19 cellular contexts compared by ENCODE assay signal in the genomic region with DNA sequence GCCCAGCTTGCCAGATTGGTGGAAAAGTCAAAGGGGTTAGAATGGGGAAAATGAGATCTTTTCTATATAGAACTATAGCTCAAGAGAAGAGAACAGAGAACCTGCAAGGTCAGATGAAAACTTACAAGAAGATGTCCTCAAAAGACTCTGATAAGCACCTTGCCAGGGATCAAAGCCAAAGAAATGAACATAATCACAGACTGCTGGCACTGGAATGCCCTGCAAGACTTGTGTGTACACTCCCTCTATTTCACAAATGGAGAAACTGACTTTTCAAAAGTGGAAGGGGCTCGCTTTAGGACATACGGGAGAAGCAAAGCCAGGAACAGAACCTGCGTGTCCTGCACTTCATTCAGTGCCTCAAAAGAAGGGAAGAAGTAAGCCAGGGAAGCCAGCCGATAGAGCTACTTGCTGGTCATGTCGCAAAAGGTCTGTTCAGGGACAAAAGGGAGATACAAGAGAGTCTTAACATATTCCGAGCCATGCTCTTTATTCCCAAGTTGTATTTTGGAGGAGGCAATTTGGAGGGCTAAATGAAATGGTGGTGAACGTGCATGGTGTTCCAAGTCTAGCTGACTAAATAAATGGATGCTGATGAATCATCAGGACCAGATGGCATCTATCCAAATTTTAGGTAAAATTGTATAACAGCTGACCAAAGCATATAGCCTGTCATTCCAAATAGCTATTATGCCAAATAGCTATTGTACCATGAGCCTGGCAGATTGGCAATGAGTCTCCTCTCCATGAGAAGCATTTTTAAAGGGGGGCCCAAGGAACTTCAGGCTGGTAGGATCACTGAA.
DNase-seq lines count a peak whose midpoint lies in the region; ATAC-seq and TF ChIP-seq lines count a peak whose summit lies in the region.
"Had no signal": no experiment of that assay in that cellular context is flagged by ENCODE, and none has a peak within 500 bp of the region (broad histone marks: within the 10 kb centered on the region; RNA-seq: fewer than 3 reads in every experiment).

No MANE protein-coding gene starts in this region.

- no peaks in the 10 kb centered on the region for H3K27me3 ChIP-seq in fibroblast of lung (ENCODE audit: control insufficient read depth, insufficient read depth, low read length)

- H4K20me1 ChIP-seq in fibroblast of lung (ENCODE audit: control insufficient read depth, extremely low read depth, insufficient read depth, low read length), result no peaks in the 10 kb centered on the region

- H3K79me2 ChIP-seq in fibroblast of lung (ENCODE audit: control insufficient read depth, insufficient read depth, low read length), result no peaks in the 10 kb centered on the region

- H3K9me3 ChIP-seq in fibroblast of lung (ENCODE audit: control insufficient read depth, insufficient read depth, low read depth, low read length), result no peaks in the 10 kb centered on the region

- H3K27ac ChIP-seq in fibroblast of lung (ENCODE audit: insufficient read depth, low read length), result no peak overlapping the region
- H3K27ac ChIP-seq: PC-9, SK-N-MC had no signal

- H3K4me3 ChIP-seq in fibroblast of lung (replicated peaks in 1 of 4; ENCODE audit: control extremely low read depth in 1 of 4, insufficient read depth in 1 of 4, low read depth in 3 of 4, low read length in 4 of 4), result no peak overlapping the region
- no peak overlapping the region for H3K4me3 ChIP-seq in retinal pigment epithelial cell (ENCODE audit: low read length)
- H3K4me3 ChIP-seq: K562, PC-9, SK-N-MC had no signal

- ATAC-seq in GM18907 (IDR thresholded peaks at IDR 0.05; ENCODE audit: unreplicated experiment), result no peak
- ATAC-seq: K562, Right ventricle myocardium inferior had no signal

- H3K36me3 ChIP-seq in fibroblast of lung (ENCODE audit: control insufficient read depth, insufficient read depth, low read length), result no peaks in the 10 kb centered on the region

- H3K4me1 ChIP-seq in fibroblast of lung (ENCODE audit: control insufficient read depth, extremely low read depth, insufficient read depth, low read length), result no peaks in the 10 kb centered on the region

- no peak overlapping the region for H2AFZ ChIP-seq in fibroblast of lung (ENCODE audit: low read length)
- H2AFZ ChIP-seq: PC-9 had no signal

- no peak overlapping the region for H3K9ac ChIP-seq in fibroblast of lung (ENCODE audit: insufficient read depth, low read length)

- no peak overlapping the region for H3K4me2 ChIP-seq in fibroblast of lung (ENCODE audit: extremely low read depth, insufficient read depth, low read length)
- H3K4me2 ChIP-seq: PC-9 had no signal

- DNase-seq in DMS53 (lab: John Stamatoyannopoulos, UW), result peak; percentile 6
- no peak for DNase-seq in DMS53 treated with DMSO at 0.1 percent for 48 hours (lab: John Stamatoyannopoulos, UW; ENCODE audit: unreplicated experiment)
- DNase-seq in RKO (ENCODE audit: low spot score), result peak; percentile 2
- DNase-seq in fibroblast of lung (ENCODE audit: low read depth in 2 of 2), result peak; percentile 37 to 39
- peak; percentile 5 for DNase-seq in retinal pigment epithelial cell (ENCODE audit: low read depth)
- no peak for DNase-seq in pons (ENCODE audit: low spot score)
- DNase-seq in NCI-H1694 (lab: John Stamatoyannopoulos, UW), result no peak
- DNase-seq: 8988T; CD4-positive, alpha-beta memory T cell; GF-D8; HFFc6; NCI-H1092; NCI-H1694 treated with DMSO at 0.1 percent for 48 hours; NCI-H345; PC-9 had no signal

- no peak for TF ChIP-seq CTCF in fibroblast of lung (conservative IDR thresholded peaks at IDR 0.05 in 1 of 2, IDR thresholded peaks at IDR 0.05 in 1 of 2; ENCODE audit: low read depth in 1 of 2, low read length in 2 of 2)
- no peak for TF ChIP-seq CTCF in retinal pigment epithelial cell (conservative IDR thresholded peaks at IDR 0.05; ENCODE audit: low read depth, low read length)

Comparison
In these comparisons a context has a peak if more than half of its experiments do, and no peak if none do; other contexts are left out.
1. DNase-seq: peak in DMS53 (single experiment), RKO (single experiment), fibroblast of lung (2 of 2) and retinal pigment epithelial cell (single experiment); none in DMS53 treated with DMSO at 0.1 percent for 48 hours (single experiment), pons (single experiment) and NCI-H1694 (single experiment).